12 cellular contexts compared by ENCODE assay signal in genomic region chr17:21453144-21453982, GRCh38.
DNase-seq lines count a peak whose midpoint lies in the region; ATAC-seq and TF ChIP-seq lines count a peak whose summit lies in the region.
"Had no signal": no experiment of that assay in that cellular context is flagged by ENCODE, and none has a peak within 500 bp of the region (broad histone marks: within the 10 kb centered on the region; RNA-seq: fewer than 3 reads in every experiment).

No MANE protein-coding gene starts in this region.

- no peak overlapping the region for H4K8ac ChIP-seq in H9 (replicated peaks; ENCODE audit: insufficient read length, low read depth, low read length)

- no peak overlapping the region for H2BK5ac ChIP-seq in H9 (ENCODE audit: insufficient read length, low read length)

- no peak overlapping the region for H2BK15ac ChIP-seq in H9 (ENCODE audit: low read depth, low read length)

- H3K9me3 ChIP-seq in H9 (ENCODE audit: control insufficient read depth, low read depth, low read length): no peaks in the 10 kb centered on the region

- H3K14ac ChIP-seq in H9 (ENCODE audit: insufficient read depth, low read length): no peak overlapping the region

- H3T11ph ChIP-seq in H9 (ENCODE audit: low read length): no peak overlapping the region

- H3K23me2 ChIP-seq in H9 (ENCODE audit: insufficient read length, low read depth, low read length, poor library complexity, severe bottlenecking): peaks cover 11% of the 10 kb centered on the region

- H3K4me1 ChIP-seq in H9 (ENCODE audit: insufficient read depth, low read length): peaks cover 2% of the 10 kb centered on the region; the same call in 1 of the 2 replicates

- H2BK120ac ChIP-seq in H9 (ENCODE audit: low read depth, low read length, poor library complexity, severe bottlenecking): no peak overlapping the region

- H3K23ac ChIP-seq in H9 (ENCODE audit: insufficient read length, low read depth, low read length): no peak overlapping the region

- no peaks in the 10 kb centered on the region for H3K79me1 ChIP-seq in H9 (ENCODE audit: insufficient read depth, low read depth, low read length, poor library complexity, severe bottlenecking)

- H3K27ac ChIP-seq in C4-2B: peak overlapping the region; percentile 64; the same call in 1 of the 2 replicates
- H3K27ac ChIP-seq in H9 (ENCODE audit: insufficient read length, low read depth, low read length): no peak overlapping the region

- H3K4me1 Mint-ChIP-seq in H9: peaks cover 15 to 27% of the 10 kb centered on the region in 2 experiments

- no peak overlapping the region for H2BK20ac ChIP-seq in H9 (ENCODE audit: low read depth, low read length, poor library complexity, severe bottlenecking)

- no peaks in the 10 kb centered on the region for H3K36me3 Mint-ChIP-seq in H9 (ENCODE audit: insufficient read depth in 1 of 3, low read depth in 3 of 3)
- H3K36me3 Mint-ChIP-seq: activated naive CD8-positive, alpha-beta T cell treated with anti-CD3 and anti-CD28 coated beads for 36 hours had no signal

- H3K4me2 ChIP-seq in H9 (ENCODE audit: insufficient read depth, insufficient read length, low read length): peak overlapping the region; percentile 39

- H3K4ac ChIP-seq in H9 (ENCODE audit: low read depth, low read length): no peak overlapping the region

- H3K56ac ChIP-seq in H9 (ENCODE audit: insufficient read length, low read depth, low read length): no peak overlapping the region

- H2BK12ac ChIP-seq in H9 (ENCODE audit: insufficient read length, low read depth, low read length): no peak overlapping the region

- no peak overlapping the region for H4K91ac ChIP-seq in H9 (ENCODE audit: insufficient read length, low read depth, low read length)

- H3K27ac Mint-ChIP-seq in H9: no peak overlapping the region
- H3K27ac Mint-ChIP-seq: activated CD4-positive, alpha-beta T cell treated with anti-CD3 and anti-CD28 coated beads, Interleukin-2, amount 10 ng/mL, durations not matched to agents 7 days and 5 days had no signal

- H3K18ac ChIP-seq in H9 (ENCODE audit: insufficient read length, low read depth, low read length): no peak overlapping the region

- TF ChIP-seq CTCF in C4-2B (conservative IDR thresholded peaks at IDR 0.05) (no peak), H9 (conservative IDR thresholded peaks at IDR 0.05) (no peak)

- no peak overlapping the region for H2AFZ ChIP-seq in H9 (ENCODE audit: low read length)

- H3K79me2 ChIP-seq in H9 (ENCODE audit: insufficient read depth, low read length): no peaks in the 10 kb centered on the region

- no peaks in the 10 kb centered on the region; the same call in 1 of the 2 replicates for H3K27me3 ChIP-seq in H9 (ENCODE audit: insufficient read depth, low read length)

- ATAC-seq in GM21526 (IDR thresholded peaks at IDR 0.05; ENCODE audit: low FRiP score, unreplicated experiment): no peak

- H4K20me1 ChIP-seq in H9 (ENCODE audit: control insufficient read depth, insufficient read depth, insufficient read length): no peaks in the 10 kb centered on the region

- H3K4me3 Mint-ChIP-seq in H9: no peak overlapping the region; a peak in 1 of 5 replicates
- H3K4me3 Mint-ChIP-seq: activated CD4-positive, alpha-beta T cell treated with anti-CD3 and anti-CD28 coated beads, Interleukin-2, amount 10 ng/mL, durations not matched to agents 7 days and 5 days had no signal

- no CpG with 5 or more reads among the region's 18 CpGs for WGBS in H9 (ENCODE audit: extremely low coverage, insufficient read length, low lambda C conversion rate)

- DNase-seq in H9 (peak; percentile 27), ecto neural progenitor cell (ENCODE audit: low spot score) (peak; percentile 49), retina (peak; percentile 66), NCI-H774 (lab: John Stamatoyannopoulos, UW) (no peak), MV-4-11 (lab: John Stamatoyannopoulos, UW) (no peak), DMS79 treated with DMSO at 0.1 percent for 48 hours (lab: John Stamatoyannopoulos, UW) (no peak)
- DNase-seq: activated CD4-positive, alpha-beta T cell treated with anti-CD3 and anti-CD28 coated beads, Interleukin-2, amount 10 ng/mL, durations not matched to agents 7 days and 5 days; activated naive CD8-positive, alpha-beta T cell treated with anti-CD3 and anti-CD28 coated beads for 36 hours; effector CD4-positive, alpha-beta T cell; NCI-H2107 had no signal

- no peak overlapping the region for H3K9ac ChIP-seq in H9 (ENCODE audit: extremely low read depth, insufficient read length, low read length)

- peaks cover 4% of the 10 kb centered on the region in 2 experiments; a peak in 2 of 5 replicates for H3K9me3 Mint-ChIP-seq in H9
- H3K9me3 Mint-ChIP-seq: activated naive CD8-positive, alpha-beta T cell treated with anti-CD3 and anti-CD28 coated beads for 36 hours had no signal

- H3K27me3 Mint-ChIP-seq in H9 (ENCODE audit: low read depth): peaks cover 48% of the 10 kb centered on the region

- no peak overlapping the region for H2AK5ac ChIP-seq in H9 (ENCODE audit: insufficient read length, low read length)

- H4K5ac ChIP-seq in H9 (ENCODE audit: insufficient read length, low read depth, low read length): no peak overlapping the region

Comparison
In these comparisons a context has a peak if more than half of its experiments do, and no peak if none do; other contexts are left out.
1. DNase-seq: peak in H9 (single experiment), ecto neural progenitor cell (single experiment) and retina (single experiment); none in NCI-H774 (single experiment), MV-4-11 (single experiment) and DMS79 treated with DMSO at 0.1 percent for 48 hours (single experiment).